Comparison of ENCODE assay signal across 1 cellular context in genomic region chr6:111996159-111996558, GRCh38.
TF ChIP-seq lines count a peak whose summit lies in the region.

No MANE protein-coding gene starts in this region.

TF ChIP-seq in IMR-90, 13 proteins besides CTCF, POLR2A, EP300 and RAD21 (continued from another document):
- TF ChIP-seq USF2 (IDR thresholded peaks at IDR 0.05; ENCODE audit: low read depth, low read length) = no peak
- no peak for TF ChIP-seq SMC3 (IDR thresholded peaks at IDR 0.05; ENCODE audit: low read depth, low read length)
- TF ChIP-seq MXI1 (IDR thresholded peaks at IDR 0.05; ENCODE audit: borderline replicate concordance, low read depth, low read length) = no peak
- no peak for TF ChIP-seq CHD1 (IDR thresholded peaks at IDR 0.05; ENCODE audit: low read depth, low read length)
- no peak for TF ChIP-seq NFE2L2 (IDR thresholded peaks at IDR 0.05; ENCODE audit: low read depth, low read length)
- no peak for TF ChIP-seq RCOR1 (IDR thresholded peaks at IDR 0.05; ENCODE audit: insufficient replicate concordance, low read length)
- no peak for TF ChIP-seq FOS (IDR thresholded peaks at IDR 0.05; ENCODE audit: low read depth, low read length)
- no peak for TF ChIP-seq MAFK (IDR thresholded peaks at IDR 0.05; ENCODE audit: low read depth, low read length)
